7 cellular contexts compared by ENCODE assay signal in genomic region chr9:128558431-128559310, GRCh38. TPM values are rescaled to one million over a fixed set of nuclear protein-coding genes. Genes with fewer than 3 reads are reported as not detected.
A peak's percentile ranks its signal among the peaks of the same experiment; 100 is the strongest.
DNase-seq lines count a peak whose midpoint lies in the region; ATAC-seq lines count a peak whose summit lies in the region.

No MANE protein-coding gene starts in this region.

- ATAC-seq in GM18499 (IDR thresholded peaks at IDR 0.05; ENCODE audit: insufficient read depth, unreplicated experiment): peak; percentile 64
- ATAC-seq in HG03045 (IDR thresholded peaks at IDR 0.05; ENCODE audit: unreplicated experiment): peak; percentile 54
- ATAC-seq in esophagus mucosa: peak; percentile 85
- ATAC-seq in naive thymus-derived CD4-positive, alpha-beta T cell: peak; percentile 69

- no peaks in the 10 kb centered on the region for H3K9me3 Mint-ChIP-seq in naive thymus-derived CD4-positive, alpha-beta T cell

- peaks cover 0 to 5% (median 3%) of the 10 kb centered on the region in 5 donors for H3K36me3 Mint-ChIP-seq in naive thymus-derived CD4-positive, alpha-beta T cell

- intact Hi-C loops in naive thymus-derived CD4-positive, alpha-beta T cell (cut with micrococcal nuclease): no loop called here

- H3K27me3 ChIP-seq in naive thymus-derived CD4-positive, alpha-beta T cell (ENCODE audit: control insufficient read depth in 2 of 2, insufficient read depth in 2 of 2, low read length in 2 of 2): no peaks in the 10 kb centered on the region

- H3K27ac ChIP-seq in naive thymus-derived CD4-positive, alpha-beta T cell (ENCODE audit: low read depth, low read length): peak overlapping the region; percentile 35
- H3K27ac ChIP-seq in temporal lobe (ENCODE audit: low read depth, low read length): peak overlapping the region; percentile 84

- no peaks in the 10 kb centered on the region for H3K9me3 ChIP-seq in naive thymus-derived CD4-positive, alpha-beta T cell (ENCODE audit: control insufficient read depth in 2 of 3, low read length in 3 of 3)

- no peaks in the 10 kb centered on the region for H3K36me3 ChIP-seq in naive thymus-derived CD4-positive, alpha-beta T cell (ENCODE audit: control insufficient read depth in 2 of 3, insufficient read depth in 3 of 3, low read length in 3 of 3)

- H3K4me1 Mint-ChIP-seq in naive thymus-derived CD4-positive, alpha-beta T cell: peaks cover 24 to 37% (median 31%) of the 10 kb centered on the region in 7 donors

- no peak overlapping the region for H3K4me3 ChIP-seq in naive thymus-derived CD4-positive, alpha-beta T cell (ENCODE audit: low read length)

- CTCF ChIA-PET in naive thymus-derived CD4-positive, alpha-beta T cell (lab: Charles Lee): no interaction called here

- H3K27ac Mint-ChIP-seq in naive thymus-derived CD4-positive, alpha-beta T cell: peak overlapping the region; percentile 55 to 92 (median 80)

- H3K4me1 ChIP-seq in naive thymus-derived CD4-positive, alpha-beta T cell (ENCODE audit: control insufficient read depth in 2 of 2, insufficient read depth in 2 of 2, low read length in 2 of 2): peaks cover 42 to 43% of the 10 kb centered on the region in 2 donors

- DNase-seq in NCI-H2227 (lab: John Stamatoyannopoulos, UW; ENCODE audit: unreplicated experiment): peak; percentile 22
- DNase-seq in activated T-cell treated with anti-CD3 and anti-CD28 coated beads for 24 hours (ENCODE audit: low read depth): peak; percentile 30
- peak in 3 of 9 donors; percentile 10 to 51 (median 36) for DNase-seq in naive thymus-derived CD4-positive, alpha-beta T cell

- POLR2A ChIA-PET in naive thymus-derived CD4-positive, alpha-beta T cell (lab: Charles Lee): interaction anchor here (0.8 to 1.3 kb wide), 3 partner anchors 8 to 259 kb away, joined by 3 to 4 read pairs (median 3); partner anchors contain the start of gene ENDOG

- H3K4me3 Mint-ChIP-seq in naive thymus-derived CD4-positive, alpha-beta T cell: peak overlapping the region; percentile 42 to 77 (median 60)

- no peaks in the 10 kb centered on the region for H3K27me3 Mint-ChIP-seq in naive thymus-derived CD4-positive, alpha-beta T cell

RNA-seq across cellular contexts. Expression of gene SPTAN1, which starts 6.3 kb away (rescaled TPM):
- 161 TPM for total RNA-seq in esophagus mucosa
- total RNA-seq in naive thymus-derived CD4-positive, alpha-beta T cell: 100 to 1,000 TPM; 336 to 433 (median 375) TPM
- 100 to 1,000 TPM in 1 of 2 donors, 10 to 100 TPM in 1; 46.6 to 156 TPM for polyA plus RNA-seq in naive thymus-derived CD4-positive, alpha-beta T cell
- total RNA-seq in temporal lobe: 862 TPM

RNA-seq across cellular contexts. Expression of gene GLE1, which starts 54.2 kb away (rescaled TPM):
- total RNA-seq in esophagus mucosa (22.5 TPM), temporal lobe (17.5 TPM)
- total RNA-seq in naive thymus-derived CD4-positive, alpha-beta T cell: 10 to 100 TPM; 14.2 to 46.5 (median 30.5) TPM
- 10 to 100 TPM; 21.2 to 34.5 TPM for polyA plus RNA-seq in naive thymus-derived CD4-positive, alpha-beta T cell
